In the genomic region with DNA sequence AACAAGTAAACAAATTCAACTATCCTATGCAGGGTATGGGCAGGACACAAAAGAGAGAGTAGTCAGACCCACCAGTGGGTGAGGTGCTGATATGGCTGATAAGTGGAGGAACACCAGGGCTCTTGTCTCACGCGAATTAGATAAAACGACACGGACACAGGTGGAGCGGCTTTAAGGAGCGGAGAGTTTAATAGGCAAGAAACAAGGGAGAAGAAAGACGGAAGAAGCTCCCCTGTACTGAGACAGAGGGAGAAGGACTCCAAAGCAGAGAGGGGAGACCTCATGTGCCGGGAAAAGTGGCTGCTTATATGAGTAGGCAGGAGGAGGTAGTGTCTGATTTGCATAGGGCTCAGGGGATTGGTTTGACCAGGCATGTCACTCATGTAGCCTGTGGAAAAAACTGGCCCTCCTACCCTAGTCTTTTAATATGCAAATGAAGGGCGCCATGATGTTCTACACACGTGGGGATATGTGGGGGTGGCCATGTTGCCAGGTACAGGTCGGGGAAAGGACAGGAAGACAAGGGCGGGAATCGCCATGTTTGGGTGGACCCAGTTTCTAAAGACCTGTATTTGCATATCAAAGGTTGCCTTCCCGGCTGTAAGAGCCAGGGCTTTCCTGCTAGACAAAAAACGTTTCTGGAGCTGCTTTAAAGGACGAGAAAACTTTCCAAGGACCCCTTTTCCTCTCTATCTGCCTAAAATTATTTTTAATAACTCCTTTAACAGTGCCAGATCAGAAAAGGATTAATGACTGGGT, we compare ENCODE assay signal across 1 cellular context.
TF ChIP-seq lines count a peak whose summit lies in the region.

No MANE protein-coding gene starts in this region.

TF ChIP-seq in IMR-90, 13 proteins besides CTCF, POLR2A, EP300 and RAD21:
- TF ChIP-seq CEBPB (IDR thresholded peaks at IDR 0.05; ENCODE audit: low read depth, low read length) (no peak), BHLHE40 (IDR thresholded peaks at IDR 0.05; ENCODE audit: low read depth, low read length) (no peak), RCOR1 (IDR thresholded peaks at IDR 0.05; ENCODE audit: insufficient replicate concordance, low read length) (no peak), USF2 (IDR thresholded peaks at IDR 0.05; ENCODE audit: low read depth, low read length) (no peak), CHD1 (IDR thresholded peaks at IDR 0.05; ENCODE audit: low read depth, low read length) (no peak), MAZ (IDR thresholded peaks at IDR 0.05; ENCODE audit: borderline replicate concordance, low read depth, low read length) (no peak), MAFK (IDR thresholded peaks at IDR 0.05; ENCODE audit: low read depth, low read length) (no peak), SMC3 (IDR thresholded peaks at IDR 0.05; ENCODE audit: low read depth, low read length) (no peak), RFX5 (IDR thresholded peaks at IDR 0.05; ENCODE audit: low read depth, low read length) (no peak), NFE2L2 (IDR thresholded peaks at IDR 0.05; ENCODE audit: low read depth, low read length) (no peak), MXI1 (IDR thresholded peaks at IDR 0.05; ENCODE audit: borderline replicate concordance, low read depth, low read length) (no peak), FOS (IDR thresholded peaks at IDR 0.05; ENCODE audit: low read depth, low read length) (no peak), ELK1 (IDR thresholded peaks at IDR 0.05; ENCODE audit: borderline replicate concordance, low read depth, low read length) (no peak)
